11 cellular contexts compared by ENCODE assay signal in genomic region chr11:1853376-1854131, GRCh38. TPM values are rescaled to one million over a fixed set of nuclear protein-coding genes. Genes with fewer than 3 reads are reported as not detected.
A peak's percentile ranks its signal among the peaks of the same experiment; 100 is the strongest.
DNase-seq lines count a peak whose midpoint lies in the region; ATAC-seq lines count a peak whose summit lies in the region.
"Had no signal": no experiment of that assay in that cellular context is flagged by ENCODE, and none has a peak within 500 bp of the region (broad histone marks: within the 10 kb centered on the region; RNA-seq: fewer than 3 reads in every experiment).

No MANE protein-coding gene starts in this region.

- no peaks in the 10 kb centered on the region for H3K9me3 Mint-ChIP-seq in activated T-cell treated with anti-CD3 and anti-CD28 coated beads, Interleukin-2, amount 50 U/mL, for 24 hours

- H3K36me3 Mint-ChIP-seq in activated T-cell treated with anti-CD3 and anti-CD28 coated beads, Interleukin-2, amount 50 U/mL, for 24 hours (ENCODE audit: low read depth), result peaks cover 20% of the 10 kb centered on the region

- H3K4me2 ChIP-seq in mesenchymal stem cell (ENCODE audit: low read length, poor library complexity, severe bottlenecking), result no peak overlapping the region
- no peak overlapping the region for H3K4me2 ChIP-seq in trophoblast cell (ENCODE audit: low read length)

- H3K79me2 ChIP-seq in trophoblast cell (ENCODE audit: control insufficient read depth, insufficient read depth, low read length, poor library complexity), result no peaks in the 10 kb centered on the region

- H2BK15ac ChIP-seq in mesenchymal stem cell (ENCODE audit: low read depth, poor library complexity, severe bottlenecking), result no peak overlapping the region

- peak overlapping the region; percentile 95 for H3K27ac Mint-ChIP-seq in activated T-cell treated with anti-CD3 and anti-CD28 coated beads, Interleukin-2, amount 50 U/mL, for 24 hours

- H3K9me3 ChIP-seq in mesenchymal stem cell (ENCODE audit: control insufficient read depth, low read length) (no peaks in the 10 kb centered on the region), trophoblast cell (ENCODE audit: insufficient read depth, low read depth, low read length) (no peaks in the 10 kb centered on the region)
- H3K9me3 ChIP-seq: pancreas had no signal

- no peak overlapping the region for H2BK5ac ChIP-seq in mesenchymal stem cell (ENCODE audit: low read depth, low read length, poor library complexity, severe bottlenecking)
- H2BK5ac ChIP-seq in trophoblast cell (ENCODE audit: low read depth, low read length, poor library complexity), result no peak overlapping the region

- no peak overlapping the region for H4K12ac ChIP-seq in trophoblast cell (ENCODE audit: low read depth, low read length)

- no peak overlapping the region for H3K14ac ChIP-seq in mesenchymal stem cell (ENCODE audit: low read length in 2 of 2)
- H3K14ac ChIP-seq in trophoblast cell (ENCODE audit: low read length), result no peak overlapping the region

- no peak overlapping the region for H4K8ac ChIP-seq in mesenchymal stem cell (ENCODE audit: low read length)
- no peak overlapping the region for H4K8ac ChIP-seq in trophoblast cell (ENCODE audit: low read depth, low read length)

- H4K91ac ChIP-seq in mesenchymal stem cell (ENCODE audit: low read length) (peak overlapping the region; percentile 12), trophoblast cell (ENCODE audit: low read depth, low read length) (no peak overlapping the region)

- no peaks in the 10 kb centered on the region for H3K27me3 Mint-ChIP-seq in activated T-cell treated with anti-CD3 and anti-CD28 coated beads, Interleukin-2, amount 50 U/mL, for 24 hours

- no peak overlapping the region for H3K4me3 ChIP-seq in mesenchymal stem cell (ENCODE audit: insufficient read depth in 1 of 2, low read depth in 1 of 2, low read length in 2 of 2)
- peak overlapping the region; percentile 34 for H3K4me3 ChIP-seq in urinary bladder (ENCODE audit: low read depth, low read length)
- H3K4me3 ChIP-seq in trophoblast cell (ENCODE audit: low read depth, low read length), result no peak overlapping the region

- H3K23ac ChIP-seq in mesenchymal stem cell (ENCODE audit: low read length in 2 of 2), result no peak overlapping the region
- no peak overlapping the region for H3K23ac ChIP-seq in trophoblast cell (ENCODE audit: low read length)

- 91% methylated on average over 19 of the region's 19 CpGs for WGBS in mesenchymal stem cell
- WGBS in urinary bladder, result 92% methylated on average over 19 of the region's 19 CpGs
- WGBS in trophoblast cell (ENCODE audit: extremely low coverage, insufficient coverage, insufficient read length), result no CpG with 5 or more reads among the region's 19 CpGs

- H2AK5ac ChIP-seq in mesenchymal stem cell (ENCODE audit: low read length, severe bottlenecking) (no peak overlapping the region), trophoblast cell (ENCODE audit: low read length) (no peak overlapping the region)

- H3K9ac ChIP-seq in mesenchymal stem cell (ENCODE audit: low read length) (no peak overlapping the region), trophoblast cell (ENCODE audit: low read length) (no peak overlapping the region)

- no peak overlapping the region for H3K27ac ChIP-seq in mesenchymal stem cell (ENCODE audit: low read length, poor library complexity, severe bottlenecking)
- H3K27ac ChIP-seq in urinary bladder (ENCODE audit: low read depth), result no peak overlapping the region
- no peak overlapping the region for H3K27ac ChIP-seq in trophoblast cell (ENCODE audit: low read depth, low read length)

- H3K18ac ChIP-seq in mesenchymal stem cell (ENCODE audit: low read depth in 1 of 2, low read length in 2 of 2) (no peak overlapping the region), trophoblast cell (ENCODE audit: low read length) (no peak overlapping the region)

- no peak overlapping the region for H2BK120ac ChIP-seq in mesenchymal stem cell (ENCODE audit: low read depth, low read length)
- no peak overlapping the region for H2BK120ac ChIP-seq in trophoblast cell (ENCODE audit: insufficient read depth, low read length, poor library complexity)

- ATAC-seq in GM21360 (IDR thresholded peaks at IDR 0.05; ENCODE audit: unreplicated experiment), result no peak

- H2BK12ac ChIP-seq in mesenchymal stem cell (ENCODE audit: low read length in 2 of 2) (no peak overlapping the region), trophoblast cell (ENCODE audit: low read length) (no peak overlapping the region)

- H2AFZ ChIP-seq in mesenchymal stem cell (ENCODE audit: low read depth, low read length) (no peak overlapping the region), trophoblast cell (ENCODE audit: insufficient read depth, low read length, poor library complexity) (no peak overlapping the region)

- DNase-seq in stimulated activated CD4-positive, alpha-beta T cell treated with anti-CD3 and anti-CD28 coated beads, Interleukin-15, amount 100 ng/mL, for 24 hours, result peak; percentile 42
- no peak for DNase-seq in stimulated activated CD4-positive, alpha-beta T cell treated with anti-CD3 and anti-CD28 coated beads, Interleukin-4, amount 100 ng/mL, for 1 hour
- DNase-seq in activated T-cell treated with anti-CD3 and anti-CD28 coated beads, Interleukin-2, amount 50 U/mL, for 24 hours, result peak; percentile 65
- DNase-seq in mesenchymal stem cell (no peak), NCI-H69 (lab: John Stamatoyannopoulos, UW) (no peak), trophoblast cell (no peak)
- DNase-seq: NCI-H524 treated with DMSO at 0.1 percent for 48 hours had no signal

- peak overlapping the region; percentile 94 for H3K4me3 Mint-ChIP-seq in activated T-cell treated with anti-CD3 and anti-CD28 coated beads, Interleukin-2, amount 50 U/mL, for 24 hours

- H3K4me1 ChIP-seq in mesenchymal stem cell (ENCODE audit: control insufficient read depth, insufficient read depth, low read depth, low read length) (peaks cover 16% of the 10 kb centered on the region), urinary bladder (ENCODE audit: insufficient read depth) (no peaks in the 10 kb centered on the region), trophoblast cell (ENCODE audit: control insufficient read depth in 1 of 2, insufficient read depth in 2 of 2, low read length in 2 of 2) (peaks cover 7 to 10% of the 10 kb centered on the region in 2 experiments)
- H3K4me1 ChIP-seq: pancreas had no signal

- H3K79me1 ChIP-seq in mesenchymal stem cell (replicated peaks; ENCODE audit: low read length, poor library complexity, severe bottlenecking), result no peaks in the 10 kb centered on the region
- peaks cover 5% of the 10 kb centered on the region for H3K79me1 ChIP-seq in trophoblast cell (ENCODE audit: low read length)

- no peaks in the 10 kb centered on the region for H3K36me3 ChIP-seq in mesenchymal stem cell (ENCODE audit: control insufficient read depth in 1 of 2, insufficient read depth in 2 of 2, low read depth in 1 of 2, low read length in 2 of 2)
- no peaks in the 10 kb centered on the region for H3K36me3 ChIP-seq in urinary bladder (ENCODE audit: insufficient read depth)
- H3K36me3 ChIP-seq in trophoblast cell (ENCODE audit: control insufficient read depth in 1 of 2, insufficient read depth in 2 of 2, low read length in 2 of 2), result no peaks in the 10 kb centered on the region
- H3K36me3 ChIP-seq: pancreas had no signal

- H3K27me3 ChIP-seq in mesenchymal stem cell (ENCODE audit: control insufficient read depth in 1 of 2, insufficient read depth in 1 of 2, low read length in 2 of 2) (peaks cover 5 to 21% of the 10 kb centered on the region in 2 experiments), trophoblast cell (ENCODE audit: insufficient read depth, low read length) (no peaks in the 10 kb centered on the region)
- H3K27me3 ChIP-seq: pancreas had no signal

- H3K4ac ChIP-seq in mesenchymal stem cell (ENCODE audit: low read depth in 1 of 2, low read length in 2 of 2), result no peak overlapping the region
- no peak overlapping the region for H3K4ac ChIP-seq in trophoblast cell (ENCODE audit: low read depth, low read length)

- H3K4me1 Mint-ChIP-seq in activated T-cell treated with anti-CD3 and anti-CD28 coated beads, Interleukin-2, amount 50 U/mL, for 24 hours (ENCODE audit: low read depth), result peaks cover 82% of the 10 kb centered on the region

RNA-seq across cellular contexts. Expression of gene LSP1, which starts 0.7 kb away (rescaled TPM):
- 1.3 TPM for polyA plus RNA-seq in mesenchymal stem cell (2013, experiment 1 of 2)
- 1.3 TPM for polyA plus RNA-seq in mesenchymal stem cell (2013, experiment 2 of 2)
- 50.7 TPM for total RNA-seq in urinary bladder
- polyA plus RNA-seq in urinary bladder, result 160 TPM
- 0.67 and 0.68 TPM in 2 replicates for polyA plus RNA-seq in trophoblast cell (2013)

RNA-seq across cellular contexts. Expression of gene TNNI2, which starts 14.8 kb away (rescaled TPM):
- not detected for polyA plus RNA-seq in mesenchymal stem cell (2013, experiment 1 of 2)
- 0.07 TPM for polyA plus RNA-seq in mesenchymal stem cell (2013, experiment 2 of 2)
- 32.6 TPM for total RNA-seq in urinary bladder
- 4.6 TPM for polyA plus RNA-seq in urinary bladder
- polyA plus RNA-seq in trophoblast cell (2013), result 1.1 and 1.7 TPM in 2 replicates
- total RNA-seq: T-helper 1 cell treated with Interleukin-12 subunit alpha and Interleukin-12 subunit beta and Interleukin-4 antibody, amounts not matched to agents 30 ng/mL and 1 ng/mL, for 36 hours had no signal

RNA-seq across cellular contexts. Expression of gene SYT8, which starts 18.8 kb away (rescaled TPM):
- polyA plus RNA-seq in mesenchymal stem cell (2013, experiment 1 of 2), result not detected
- not detected for polyA plus RNA-seq in mesenchymal stem cell (2013, experiment 2 of 2)
- 3.4 TPM for total RNA-seq in urinary bladder
- 35.6 TPM for polyA plus RNA-seq in urinary bladder
- polyA plus RNA-seq in trophoblast cell (2013), result 1.1 and 1.4 TPM in 2 replicates
- total RNA-seq: T-helper 1 cell treated with Interleukin-12 subunit alpha and Interleukin-12 subunit beta and Interleukin-4 antibody, amounts not matched to agents 30 ng/mL and 1 ng/mL, for 36 hours had no signal

RNA-seq across cellular contexts. Expression of gene PRR33, which starts 38.1 kb away (rescaled TPM):
- polyA plus RNA-seq in mesenchymal stem cell (2013, experiment 1 of 2), result not detected
- not detected for polyA plus RNA-seq in mesenchymal stem cell (2013, experiment 2 of 2)
- total RNA-seq in urinary bladder, result not detected
- polyA plus RNA-seq in urinary bladder, result 0.28 TPM
- polyA plus RNA-seq in trophoblast cell (2013), result not detected in 2 replicates
- total RNA-seq: pancreas; T-helper 1 cell treated with Interleukin-12 subunit alpha and Interleukin-12 subunit beta and Interleukin-4 antibody, amounts not matched to agents 30 ng/mL and 1 ng/mL, for 36 hours had no signal
- polyA plus RNA-seq: pancreas had no signal

Comparison
In these comparisons a context has a peak if more than half of its experiments do, and no peak if none do; other contexts are left out.
1. DNase-seq: peak in stimulated activated CD4-positive, alpha-beta T cell treated with anti-CD3 and anti-CD28 coated beads, Interleukin-15, amount 100 ng/mL, for 24 hours (single experiment) and activated T-cell treated with anti-CD3 and anti-CD28 coated beads, Interleukin-2, amount 50 U/mL, for 24 hours (single experiment); none in stimulated activated CD4-positive, alpha-beta T cell treated with anti-CD3 and anti-CD28 coated beads, Interleukin-4, amount 100 ng/mL, for 1 hour (single experiment), mesenchymal stem cell (single experiment), NCI-H69 (single experiment) and trophoblast cell (0 of 2).